Comparison of ENCODE assay signal across 19 cellular contexts in the genomic region with DNA sequence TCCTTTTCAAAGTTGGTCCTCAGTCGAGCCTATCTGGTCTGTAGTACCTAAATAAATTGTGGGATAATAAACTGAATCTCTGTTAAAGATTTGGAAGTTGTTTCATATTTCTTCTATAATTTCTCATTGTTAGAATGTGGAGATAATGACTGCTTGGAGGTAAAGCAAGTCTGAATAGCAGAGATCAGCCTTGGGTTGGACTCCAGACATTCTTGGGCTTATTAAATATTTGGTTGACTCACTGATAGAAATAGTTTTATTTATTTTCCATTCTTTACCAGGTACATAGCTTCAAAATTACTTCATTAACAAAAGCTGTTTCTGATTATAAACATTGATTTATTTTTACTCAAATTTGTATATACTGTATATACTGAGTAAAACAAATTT.
"Had no signal": no experiment of that assay in that cellular context is flagged by ENCODE, and none has a peak within 500 bp of the region (broad histone marks: within the 10 kb centered on the region; RNA-seq: fewer than 3 reads in every experiment).

No MANE protein-coding gene starts in this region.

- H3K27ac ChIP-seq: esophagus muscularis mucosa, heart right ventricle, ovary, testis had no signal

- FAIRE-seq: bronchial epithelial cell, endothelial cell of umbilical vein had no signal

- H3K4me1 ChIP-seq: testis had no signal

- H3K4me3 ChIP-seq: esophagus muscularis mucosa, heart right ventricle, ovary, testis, upper lobe of right lung had no signal

- ATAC-seq: activated CD8-positive, alpha-beta T cell treated with anti-CD3 and anti-CD28 coated beads for 36 hours; activated T-helper 17 cell treated with anti-CD3 and anti-CD28 coated beads, Interleukin-2, amount 50 U/mL, for 72 hours; heart right ventricle; left ventricle myocardium superior; naive thymus-derived CD4-positive, alpha-beta T cell; stimulated activated memory B cell treated with anti-CD40 and anti-IgM and Interleukin-4, amounts not matched to agents 10 μg/mL and 1 μg/mL and 100 μg/mL, for 72 hours; upper lobe of right lung had no signal

- DNase-seq: activated CD4-positive, alpha-beta T cell treated with anti-CD3 and anti-CD28 coated beads, Interleukin-2, amount 10 ng/mL, durations not matched to agents 24 days and 14 days; activated CD8-positive, alpha-beta T cell treated with anti-CD3 and anti-CD28 coated beads for 36 hours; activated naive CD4-positive, alpha-beta T cell treated with anti-CD3 and anti-CD28 coated beads for 36 hours; activated T-cell treated with anti-CD3 and anti-CD28 coated beads, Interleukin-2, amount 50 U/mL, for 1 hour; cerebellar nuclear complex; effector memory CD4-positive, alpha-beta T cell; heart right ventricle; immature natural killer cell; left ventricle myocardium superior; naive thymus-derived CD4-positive, alpha-beta T cell; ovary; stimulated activated CD4-positive, alpha-beta T cell treated with anti-CD3 and anti-CD28 coated beads, Interleukin-4, amount 100 ng/mL, for 24 hours; testis; upper lobe of right lung had no signal

- H3K27me3 ChIP-seq: esophagus muscularis mucosa, heart right ventricle, ovary, testis, upper lobe of right lung had no signal

- H3K36me3 ChIP-seq: ovary, upper lobe of right lung had no signal

- H3K9me3 ChIP-seq: esophagus muscularis mucosa, heart right ventricle, ovary, testis, upper lobe of right lung had no signal
